Comparison of ENCODE assay signal across 16 cellular contexts in genomic region chrX:40809210-40809609, GRCh38.
A peak's percentile ranks its signal among the peaks of the same experiment; 100 is the strongest.
DNase-seq lines count a peak whose midpoint lies in the region; ATAC-seq and TF ChIP-seq lines count a peak whose summit lies in the region.
"Had no signal": no experiment of that assay in that cellular context is flagged by ENCODE, and none has a peak within 500 bp of the region (broad histone marks: within the 10 kb centered on the region; RNA-seq: fewer than 3 reads in every experiment).

No MANE protein-coding gene starts in this region.

- no peak for TF ChIP-seq CTCF in PC-3 (conservative IDR thresholded peaks at IDR 0.05; ENCODE audit: low read depth, low read length)
- no peak for TF ChIP-seq CTCF in fibroblast of mammary gland (conservative IDR thresholded peaks at IDR 0.05; ENCODE audit: control insufficient read depth, insufficient read depth, low read depth, low read length)

- H3K9ac ChIP-seq in PC-3 (ENCODE audit: low read length), result no peak overlapping the region

- in situ Hi-C loops in ACHN (cut with HindIII; ENCODE audit: low pct_ligation_motif_present, low pct_unique_long_range_greater_than_20kb, low sequenced_read_pairs), result no loop called here

- ATAC-seq in PC-3, result peak; percentile 45; the same call in 1 of the 2 replicates
- no peak for ATAC-seq in HG02759 (IDR thresholded peaks at IDR 0.05; ENCODE audit: unreplicated experiment)

- intact Hi-C loops in PC-3 (cut with micrococcal nuclease), result no loop called here

- no peaks in the 10 kb centered on the region for H3K27me3 ChIP-seq in PC-3 (ENCODE audit: low read length)

- no peaks in the 10 kb centered on the region for H3K9me2 ChIP-seq in PC-3 (replicated peaks; ENCODE audit: low read length)

- H3K36me3 ChIP-seq in PC-3 (ENCODE audit: low read depth, low read length), result no peaks in the 10 kb centered on the region

- H2AFZ ChIP-seq in PC-3 (ENCODE audit: low read length), result no peak overlapping the region

- no peaks in the 10 kb centered on the region for H3F3A ChIP-seq in PC-3 (ENCODE audit: low read length, unreplicated experiment)

- POLR2A ChIA-PET in PC-3 (lab: Charles Lee; ENCODE audit: unreplicated experiment), result no interaction called here

- no peak overlapping the region for H3K27ac ChIP-seq in PC-3 (ENCODE audit: low read length)

- CTCF ChIA-PET in PC-3 (lab: Charles Lee), result no interaction called here

- H3K4me1 ChIP-seq in PC-3 (ENCODE audit: insufficient read depth, low read length), result no peaks in the 10 kb centered on the region

- no peak overlapping the region for H3K4me2 ChIP-seq in PC-3 (ENCODE audit: low read length)
- H3K4me2 ChIP-seq: smooth muscle cell had no signal

- BruUV-seq in PC-3 (replicated peaks; lab: Mats Ljungman, UMichigan), result no TSS peak

- no peaks in the 10 kb centered on the region for H3K79me2 ChIP-seq in PC-3 (ENCODE audit: low read length)

- no peaks in the 10 kb centered on the region for H4K20me1 ChIP-seq in PC-3 (ENCODE audit: low read length)

- H3K4me3 ChIP-seq in PC-3 (ENCODE audit: low read length) (no peak overlapping the region), fibroblast of mammary gland (ENCODE audit: control insufficient read depth, low read depth, low read length) (no peak overlapping the region)
- H3K4me3 ChIP-seq: smooth muscle cell had no signal

- H3K9me3 ChIP-seq in PC-3 (ENCODE audit: low read length), result no peaks in the 10 kb centered on the region

- DNase-seq in ACHN (peak; percentile 2), GM03348 (ENCODE audit: low spot score) (peak; percentile 24), PC-3 (peak; percentile 14), fibroblast of mammary gland (ENCODE audit: low read depth) (peak; percentile 39), pons (ENCODE audit: low spot score) (no peak), iPS-NIHi11 (ENCODE audit: low spot score) (no peak), cortex of kidney (lab: John Stamatoyannopoulos, UW) (no peak)
- DNase-seq: activated CD4-positive, alpha-beta T cell treated with anti-CD3 and anti-CD28 coated beads, Interleukin-2, amount 50 U/mL, for 1 hour; activated naive CD8-positive, alpha-beta T cell treated with anti-CD3 and anti-CD28 coated beads for 36 hours; activated T-cell treated with anti-CD3 and anti-CD28 coated beads, Interleukin-2, amount 50 U/mL, for 1 hour; NCI-H2107; nucleus accumbens; stimulated activated naive CD4-positive, alpha-beta T cell; trophoblast cell had no signal

Comparison
In these comparisons a context has a peak if more than half of its experiments do, and no peak if none do; other contexts are left out.
1. DNase-seq: peak in ACHN (single experiment), GM03348 (single experiment), PC-3 (single experiment) and fibroblast of mammary gland (single experiment); none in pons (single experiment), iPS-NIHi11 (single experiment) and cortex of kidney (single experiment).